ENCODE assay signal across 30 cellular contexts in genomic region chr7:120186688-120187087, GRCh38.
"Had no signal": no experiment of that assay in that cellular context is flagged by ENCODE, and none has a peak within 500 bp of the region (broad histone marks: within the 10 kb centered on the region; RNA-seq: fewer than 3 reads in every experiment).

No MANE protein-coding gene starts in this region.

- H3K36me3 Mint-ChIP-seq: activated naive CD8-positive, alpha-beta T cell had no signal

- H3K27me3 ChIP-seq: brain microvascular endothelial cell, colonic mucosa, esophagus squamous epithelium, gastroesophageal sphincter, heart right ventricle had no signal

- ATAC-seq: activated CD4-positive, CD25-positive, alpha-beta regulatory T cell treated with anti-CD3 and anti-CD28 coated beads, Interleukin-2, amount 50 U/mL, for 24 hours; activated CD8-positive, alpha-beta T cell treated with anti-CD3 and anti-CD28 coated beads for 36 hours; activated T-cell treated with anti-CD3 and anti-CD28 coated beads, Interleukin-2, amount 50 U/mL, for 4 hours; activated T-helper 17 cell treated with anti-CD3 and anti-CD28 coated beads, Interleukin-2, amount 50 U/mL, for 72 hours; gastroesophageal sphincter had no signal

- H3K36me3 ChIP-seq: brain microvascular endothelial cell, colonic mucosa, esophagus squamous epithelium, gastroesophageal sphincter, heart right ventricle, WERI-Rb-1 had no signal

- H3K9me3 Mint-ChIP-seq: activated B cell treated with CpG ODN at 0.5 μM for 24 hours; T-helper 1 cell treated with Interleukin-12 subunit alpha and Interleukin-12 subunit beta and Interleukin-4 antibody, amounts not matched to agents 30 μg/mL and 1 μg/mL, for 36 hours had no signal

- H3K27me3 Mint-ChIP-seq: activated B cell treated with CpG ODN at 0.5 μM for 24 hours; activated CD8-positive, alpha-beta T cell treated with anti-CD3 and anti-CD28 coated beads for 36 hours; activated naive CD8-positive, alpha-beta T cell; activated T-helper 17 cell treated with anti-CD3 and anti-CD28 coated beads, Interleukin-2, amount 50 U/mL, for 72 hours had no signal

- H3K27ac ChIP-seq: brain microvascular endothelial cell, colonic mucosa, epithelial cell of prostate, esophagus squamous epithelium, gastroesophageal sphincter, WERI-Rb-1 had no signal

- H3K9me3 ChIP-seq: colonic mucosa, esophagus squamous epithelium, gastroesophageal sphincter, heart right ventricle had no signal

- DNase-seq: activated B cell treated with CpG ODN at 0.5 μM for 24 hours; activated CD4-positive, alpha-beta T cell treated with anti-CD3 and anti-CD28 coated beads for 48 hours; activated CD4-positive, alpha-beta T cell treated with anti-CD3 and anti-CD28 coated beads, Interleukin-2, amount 50 U/mL, for 1 hour; activated CD4-positive, alpha-beta T cell treated with anti-CD3 and anti-CD28 coated beads, Interleukin-2, amount 50 U/mL, for 48 hours; activated CD8-positive, alpha-beta memory T cell treated with anti-CD3 and anti-CD28 coated beads for 24 hours; activated CD8-positive, alpha-beta T cell treated with anti-CD3 and anti-CD28 coated beads for 36 hours; activated effector memory CD4-positive, alpha-beta T cell treated with Interleukin-2 at 50 U/mL for 16 hours; activated gamma-delta T cell treated with Interleukin-2 at 50 U/mL for 16 hours; activated naive CD4-positive, alpha-beta T cell treated with anti-CD3 and anti-CD28 coated beads, Interleukin-2, amount 50 U/mL, for 16 hours; activated naive CD4-positive, alpha-beta T cell treated with Interleukin-2 at 50 U/mL for 16 hours; activated T-cell treated with anti-CD3 and anti-CD28 coated beads, Interleukin-2, amount 50 U/mL, for 4 hours; amniotic stem cell; brain microvascular endothelial cell; colonic mucosa; effector CD8-positive, alpha-beta T cell; esophagus squamous epithelium; foreskin melanocyte; heart right ventricle; T1000; WERI-Rb-1 had no signal

- H3K27ac Mint-ChIP-seq: activated B cell treated with CpG ODN at 0.5 μM for 24 hours; activated CD8-positive, alpha-beta T cell treated with anti-CD3 and anti-CD28 coated beads for 36 hours; activated naive CD8-positive, alpha-beta T cell; activated T-helper 17 cell treated with anti-CD3 and anti-CD28 coated beads, Interleukin-2, amount 50 U/mL, for 72 hours; T-helper 1 cell treated with Interleukin-12 subunit alpha and Interleukin-12 subunit beta and Interleukin-4 antibody, amounts not matched to agents 30 μg/mL and 1 μg/mL, for 36 hours had no signal

- H3K4me3 ChIP-seq: colonic mucosa, esophagus squamous epithelium, gastroesophageal sphincter, heart right ventricle had no signal

- FAIRE-seq: astrocyte, bronchial epithelial cell, endometrium, endothelial cell of umbilical vein had no signal

- H3K4me3 Mint-ChIP-seq: activated B cell treated with CpG ODN at 0.5 μM for 24 hours; activated CD8-positive, alpha-beta T cell treated with anti-CD3 and anti-CD28 coated beads for 36 hours; activated naive CD8-positive, alpha-beta T cell; activated T-cell treated with anti-CD3 and anti-CD28 coated beads, Interleukin-2, amount 50 U/mL, for 4 hours; activated T-helper 17 cell treated with anti-CD3 and anti-CD28 coated beads, Interleukin-2, amount 50 U/mL, for 72 hours; T-helper 1 cell treated with Interleukin-12 subunit alpha and Interleukin-12 subunit beta and Interleukin-4 antibody, amounts not matched to agents 30 μg/mL and 1 μg/mL, for 36 hours had no signal

- H3K4me1 ChIP-seq: colonic mucosa, esophagus squamous epithelium had no signal

- H3K4me1 Mint-ChIP-seq: activated B cell treated with CpG ODN at 0.5 μM for 24 hours; activated T-helper 17 cell treated with anti-CD3 and anti-CD28 coated beads, Interleukin-2, amount 50 U/mL, for 72 hours had no signal
